Comparison of ENCODE assay signal across 1 cellular context in genomic region chr12:2004113-2004929, GRCh38.
TF ChIP-seq lines count a peak whose summit lies in the region.

TSS of gene DCP1B (minus strand) at chr12:2004457. CDS start at chr12:2004431, 26 bp downstream.

TF ChIP-seq in HEK293, 187 proteins besides CTCF, POLR2A, EP300 and RAD21 (continued from another document and continues in another):
- TF ChIP-seq ZNF639 (tag by site-specific recombination; IDR thresholded peaks at IDR 0.05) (peak; percentile 86; the same call in 1 of the 2 replicates), KLF17 (tag by site-specific recombination; IDR thresholded peaks at IDR 0.05) (peak; percentile 91), ZNF843 (tag by site-specific recombination; IDR thresholded peaks at IDR 0.05) (peak; percentile 78), MEIS1 (CRISPR knock-in tag; IDR thresholded peaks at IDR 0.05; ENCODE audit: borderline replicate concordance) (no peak), ZNF239 (tag by site-specific recombination; IDR thresholded peaks at IDR 0.05) (0 out of 2 replicates have a peak, but pooled peaks have one; percentile 52), ZNF670 (tag by site-specific recombination; IDR thresholded peaks at IDR 0.05; ENCODE audit: low read depth) (no peak), ZNF280C (tag by site-specific recombination; IDR thresholded peaks at IDR 0.05) (no peak), SP3 (tag by site-specific recombination; IDR thresholded peaks at IDR 0.05) (peak; percentile 92), BCL6B (tag by site-specific recombination; IDR thresholded peaks at IDR 0.05) (no peak), RBAK (tag by site-specific recombination; IDR thresholded peaks at IDR 0.05) (0 out of 2 replicates have a peak, but pooled peaks have one; percentile 19), HOXD13 (CRISPR knock-in tag; IDR thresholded peaks at IDR 0.05; ENCODE audit: borderline replicate concordance) (no peak), AEBP2 (tag by site-specific recombination; IDR thresholded peaks at IDR 0.05; ENCODE audit: borderline replicate concordance) (no peak), ZBTB8A (tag by site-specific recombination; IDR thresholded peaks at IDR 0.05) (peak; percentile 82), KLF8 (tag by site-specific recombination; IDR thresholded peaks at IDR 0.05) (peak; percentile 97), ZNF221 (tag by site-specific recombination; IDR thresholded peaks at IDR 0.05; ENCODE audit: borderline replicate concordance) (no peak), ZNF449 (tag by site-specific recombination; IDR thresholded peaks at IDR 0.05) (no peak), PRDM4 (tag by site-specific recombination; IDR thresholded peaks at IDR 0.05) (no peak; the same call in none of the 2 replicates), ZFP3 (tag by site-specific recombination; IDR thresholded peaks at IDR 0.05; ENCODE audit: low read depth) (no peak), ZNF76 (tag by site-specific recombination; IDR thresholded peaks at IDR 0.05; ENCODE audit: borderline replicate concordance, low read depth) (peak; percentile 84; the same call in 1 of the 2 replicates), PATZ1 (tag by site-specific recombination; IDR thresholded peaks at IDR 0.05) (peak; percentile 96), ZNF473 (tag by site-specific recombination; IDR thresholded peaks at IDR 0.05) (no peak), MZF1 (tag by site-specific recombination; IDR thresholded peaks at IDR 0.05; ENCODE audit: borderline replicate concordance) (no peak), YY1 (tag by site-specific recombination; IDR thresholded peaks at IDR 0.05) (peak; percentile 96), ZNF18 (tag by site-specific recombination; IDR thresholded peaks at IDR 0.05) (no peak), ZNF530 (tag by site-specific recombination; IDR thresholded peaks at IDR 0.05; ENCODE audit: low read depth) (no peak), ZNF830 (tag by site-specific recombination; IDR thresholded peaks at IDR 0.05; ENCODE audit: low read depth) (no peak), ZNF501 (tag by site-specific recombination; IDR thresholded peaks at IDR 0.05) (peak; percentile 98), PRDM2 (tag by site-specific recombination; IDR thresholded peaks at IDR 0.05; ENCODE audit: borderline replicate concordance) (peak; percentile 98), ZNF19 (tag by site-specific recombination; IDR thresholded peaks at IDR 0.05; ENCODE audit: low read depth) (no peak), ZNF37A (tag by site-specific recombination; IDR thresholded peaks at IDR 0.05) (no peak), ZSCAN4 (tag by site-specific recombination; IDR thresholded peaks at IDR 0.05) (peak; percentile 52), ZNF654 (tag by site-specific recombination; IDR thresholded peaks at IDR 0.05; ENCODE audit: low read depth) (no peak)
